Comparison of ENCODE assay signal across 8 cellular contexts in genomic region chr7:1457949-1458675, GRCh38. TPM values are rescaled to one million over a fixed set of nuclear protein-coding genes. Genes with fewer than 3 reads are reported as not detected.
DNase-seq lines count a peak whose midpoint lies in the region; ATAC-seq and TF ChIP-seq lines count a peak whose summit lies in the region.

No MANE protein-coding gene starts in this region.

- H3K4me1 ChIP-seq in cardiac muscle cell (ENCODE audit: low read depth), result no peaks in the 10 kb centered on the region
- H3K4me1 ChIP-seq in liver (ENCODE audit: control insufficient read depth in 4 of 4, insufficient read depth in 4 of 4, low read length in 3 of 4), result peaks cover 4 to 55% (median 38%) of the 10 kb centered on the region in 4 donors
- peaks cover 60% of the 10 kb centered on the region for H3K4me1 ChIP-seq in upper lobe of right lung

- H3K27ac ChIP-seq in cardiac muscle cell (no peak overlapping the region), angular gyrus (ENCODE audit: low read depth, low read length) (peak overlapping the region; percentile 82), liver (ENCODE audit: low read depth in 1 of 2, low read length in 2 of 2) (peak overlapping the region; percentile 76 to 84), upper lobe of right lung (peak overlapping the region; percentile 81)

- no peaks in the 10 kb centered on the region for H3K27me3 ChIP-seq in cardiac muscle cell
- no peaks in the 10 kb centered on the region for H3K27me3 ChIP-seq in liver (ENCODE audit: control insufficient read depth in 4 of 4, insufficient read depth in 4 of 4, low read length in 3 of 4)
- no peaks in the 10 kb centered on the region for H3K27me3 ChIP-seq in upper lobe of right lung

- no peak overlapping the region for H3K9ac ChIP-seq in liver (ENCODE audit: low read depth in 1 of 2, low read length in 2 of 2)

- TF ChIP-seq CTCF in cardiac muscle cell (IDR thresholded peaks at IDR 0.05; ENCODE audit: low read depth, low read length) (no peak), liver (IDR thresholded peaks at IDR 0.05; ENCODE audit: low read depth, low read length, missing input control) (no peak), upper lobe of right lung (IDR thresholded peaks at IDR 0.05) (no peak)

- H3K9me3 ChIP-seq in cardiac muscle cell (ENCODE audit: low read depth) (no peaks in the 10 kb centered on the region), liver (ENCODE audit: control insufficient read depth in 4 of 4, low read length in 3 of 4) (no peaks in the 10 kb centered on the region), upper lobe of right lung (no peaks in the 10 kb centered on the region)

- no peak for TF ChIP-seq RAD21 in liver (IDR thresholded peaks at IDR 0.05)

- intact Hi-C loops in left cardiac atrium (cut with DNase I) (no loop called here), upper lobe of right lung (cut with DNase I) (no loop called here)

- H3K4me3 ChIP-seq in cardiac muscle cell (peak overlapping the region; percentile 66), liver (ENCODE audit: low read depth in 1 of 3, low read length in 3 of 3) (peak overlapping the region in 2 of 3 donors; percentile 75 to 85), upper lobe of right lung (peak overlapping the region; percentile 70)

- WGBS in liver, result 44% methylated on average over 23 of the region's 23 CpGs

- DNase-seq in cardiac muscle cell (ENCODE audit: low read depth in 1 of 2, low spot score in 1 of 2), result peak in 1 of 2 donors; percentile 21
- no peak for DNase-seq in left cardiac atrium
- DNase-seq in upper lobe of right lung, result no peak
- DNase-seq in activated gamma-delta T cell treated with Interleukin-2 at 50 U/mL for 16 hours, result no peak
- DNase-seq in HPDE6-E6E7 (ENCODE audit: extremely low spot score), result no peak
- no peak for DNase-seq in SHP77 treated with DMSO at 0.1 percent for 48 hours (lab: John Stamatoyannopoulos, UW)

- H3K36me3 ChIP-seq in cardiac muscle cell, result no peaks in the 10 kb centered on the region
- no peaks in the 10 kb centered on the region for H3K36me3 ChIP-seq in liver (ENCODE audit: control insufficient read depth in 4 of 4, insufficient read depth in 3 of 4, low read depth in 1 of 4, low read length in 3 of 4)
- H3K36me3 ChIP-seq in upper lobe of right lung, result no peaks in the 10 kb centered on the region

- ATAC-seq in left cardiac atrium, result no peak
- ATAC-seq in upper lobe of right lung, result no peak

TF ChIP-seq in liver, 16 proteins besides CTCF, POLR2A, EP300 and RAD21:
- TF ChIP-seq SP1 (IDR thresholded peaks at IDR 0.05) (no peak), TAF1 (conservative IDR thresholded peaks at IDR 0.05) (no peak), RXRA (IDR thresholded peaks at IDR 0.05) (no peak), HNF4G (IDR thresholded peaks at IDR 0.05) (no peak), EGR1 (IDR thresholded peaks at IDR 0.05; ENCODE audit: low read depth in 2 of 2) (no peak), JUND (IDR thresholded peaks at IDR 0.05) (no peak), HNF4A (conservative IDR thresholded peaks at IDR 0.05) (no peak), FOXA2 (IDR thresholded peaks at IDR 0.05) (no peak)
- TF ChIP-seq, protein P1, sequence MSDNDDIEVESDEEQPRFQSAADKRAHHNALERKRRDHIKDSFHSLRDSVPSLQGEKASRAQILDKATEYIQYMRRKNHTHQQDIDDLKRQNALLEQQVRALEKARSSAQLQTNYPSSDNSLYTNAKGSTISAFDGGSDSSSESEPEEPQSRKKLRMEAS (IDR thresholded peaks at IDR 0.05), result no peak
- TF ChIP-seq, protein P2, sequence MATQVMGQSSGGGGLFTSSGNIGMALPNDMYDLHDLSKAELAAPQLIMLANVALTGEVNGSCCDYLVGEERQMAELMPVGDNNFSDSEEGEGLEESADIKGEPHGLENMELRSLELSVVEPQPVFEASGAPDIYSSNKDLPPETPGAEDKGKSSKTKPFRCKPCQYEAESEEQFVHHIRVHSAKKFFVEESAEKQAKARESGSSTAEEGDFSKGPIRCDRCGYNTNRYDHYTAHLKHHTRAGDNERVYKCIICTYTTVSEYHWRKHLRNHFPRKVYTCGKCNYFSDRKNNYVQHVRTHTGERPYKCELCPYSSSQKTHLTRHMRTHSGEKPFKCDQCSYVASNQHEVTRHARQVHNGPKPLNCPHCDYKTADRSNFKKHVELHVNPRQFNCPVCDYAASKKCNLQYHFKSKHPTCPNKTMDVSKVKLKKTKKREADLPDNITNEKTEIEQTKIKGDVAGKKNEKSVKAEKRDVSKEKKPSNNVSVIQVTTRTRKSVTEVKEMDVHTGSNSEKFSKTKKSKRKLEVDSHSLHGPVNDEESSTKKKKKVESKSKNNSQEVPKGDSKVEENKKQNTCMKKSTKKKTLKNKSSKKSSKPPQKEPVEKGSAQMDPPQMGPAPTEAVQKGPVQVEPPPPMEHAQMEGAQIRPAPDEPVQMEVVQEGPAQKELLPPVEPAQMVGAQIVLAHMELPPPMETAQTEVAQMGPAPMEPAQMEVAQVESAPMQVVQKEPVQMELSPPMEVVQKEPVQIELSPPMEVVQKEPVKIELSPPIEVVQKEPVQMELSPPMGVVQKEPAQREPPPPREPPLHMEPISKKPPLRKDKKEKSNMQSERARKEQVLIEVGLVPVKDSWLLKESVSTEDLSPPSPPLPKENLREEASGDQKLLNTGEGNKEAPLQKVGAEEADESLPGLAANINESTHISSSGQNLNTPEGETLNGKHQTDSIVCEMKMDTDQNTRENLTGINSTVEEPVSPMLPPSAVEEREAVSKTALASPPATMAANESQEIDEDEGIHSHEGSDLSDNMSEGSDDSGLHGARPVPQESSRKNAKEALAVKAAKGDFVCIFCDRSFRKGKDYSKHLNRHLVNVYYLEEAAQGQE (IDR thresholded peaks at IDR 0.05), result no peak
TF ChIP-seq in liver: peak in this region for 0.

RNA-seq across cellular contexts. Expression of gene MICALL2, which starts 1.2 kb away (rescaled TPM):
- total RNA-seq in cardiac muscle cell (13.1 and 19.5 TPM in 2 replicates), left cardiac atrium (10 to 100 TPM in 1 of 2 donors, 1 to 10 TPM in 1; 9.9 to 21.8 TPM), liver (10 to 100 TPM; 10.0 to 16.3 TPM), upper lobe of right lung (37.6 TPM)
- polyA plus RNA-seq in cardiac muscle cell (17.5 and 22.0 TPM in 2 replicates), liver (1 to 10 TPM; 2.9 to 5.2 TPM)

RNA-seq across cellular contexts. Expression of gene INTS1, which starts 46.1 kb away (rescaled TPM):
- total RNA-seq in cardiac muscle cell (83.2 and 132 TPM in 2 replicates), left cardiac atrium (10 to 100 TPM; 26.9 to 42.4 TPM), liver (10 to 100 TPM; 26.8 to 34.6 TPM), upper lobe of right lung (49.2 TPM)
- polyA plus RNA-seq in cardiac muscle cell (54.5 and 80.8 TPM in 2 replicates), liver (10 to 100 TPM; 14.6 to 37.9 TPM)
